In genomic region chr18:58202406-58202730, GRCh38 we compare ENCODE assay signal across 10 cellular contexts.
A peak's percentile ranks its signal among the peaks of the same experiment; 100 is the strongest.
DNase-seq lines count a peak whose midpoint lies in the region; ATAC-seq, FAIRE-seq and TF ChIP-seq lines count a peak whose summit lies in the region.
"Had no signal": no experiment of that assay in that cellular context is flagged by ENCODE, and none has a peak within 500 bp of the region (broad histone marks: within the 10 kb centered on the region; RNA-seq: fewer than 3 reads in every experiment).

No MANE protein-coding gene starts in this region.

- no peak overlapping the region for H3K4me3 ChIP-seq in right atrium auricular region
- H3K4me3 ChIP-seq: A549 had no signal

- no peaks in the 10 kb centered on the region for H3K27me3 ChIP-seq in right atrium auricular region

- H3K4me1 ChIP-seq in right atrium auricular region: peaks cover 0 to 24% of the 10 kb centered on the region in 2 donors

- ATAC-seq in GM21529 (IDR thresholded peaks at IDR 0.05; ENCODE audit: unreplicated experiment): no peak
- no peak for ATAC-seq in GM19328 (IDR thresholded peaks at IDR 0.05; ENCODE audit: unreplicated experiment)

- DNase-seq in NCI-H2029 (lab: John Stamatoyannopoulos, UW): peak; percentile 76
- DNase-seq in NCI-H2029 treated with DMSO at 0.1 percent for 48 hours (lab: John Stamatoyannopoulos, UW): no peak
- peak; percentile 66 for DNase-seq in RCC 7860 (ENCODE audit: low spot score)
- no peak for DNase-seq in right atrium auricular region (ENCODE audit: low spot score)
- peak; percentile 35 for DNase-seq in superior temporal gyrus (ENCODE audit: extremely low spot score)
- DNase-seq in cortex of kidney (lab: John Stamatoyannopoulos, UW): no peak
- DNase-seq: effector CD4-positive, alpha-beta T cell had no signal

- no peaks in the 10 kb centered on the region for H3K9me3 ChIP-seq in right atrium auricular region
- H3K9me3 ChIP-seq: A549 had no signal

- peak; percentile 68 for FAIRE-seq in RCC 7860 (lab: Jason Lieb, UNC)
- FAIRE-seq: A549 had no signal

- no peak for TF ChIP-seq CTCF in right atrium auricular region (IDR thresholded peaks at IDR 0.05)

- peak overlapping the region; percentile 37 to 44 for H3K27ac ChIP-seq in right atrium auricular region
- H3K27ac ChIP-seq: A549 had no signal

- H3K36me3 ChIP-seq in right atrium auricular region: no peaks in the 10 kb centered on the region

Comparison
In these comparisons a context has a peak if more than half of its experiments do, and no peak if none do; other contexts are left out.
1. DNase-seq: peak in NCI-H2029 (single experiment), RCC 7860 (single experiment) and superior temporal gyrus (single experiment); none in NCI-H2029 treated with DMSO at 0.1 percent for 48 hours (single experiment), right atrium auricular region (single experiment) and cortex of kidney (single experiment).